In genomic region chr16:58365623-58366022, GRCh38 we compare ENCODE assay signal across 16 cellular contexts.
"Had no signal": no experiment of that assay in that cellular context is flagged by ENCODE, and none has a peak within 500 bp of the region (broad histone marks: within the 10 kb centered on the region; RNA-seq: fewer than 3 reads in every experiment).

No MANE protein-coding gene starts in this region.

- DNase-seq: colonic mucosa; heart left ventricle; hippocampal formation; left ventricle myocardium inferior; lower lobe of right lung; midbrain; naive B cell; occipital lobe; pancreas; right cardiac atrium; small intestine; stimulated activated CD4-positive, alpha-beta T cell treated with anti-CD3 and anti-CD28 coated beads, Interleukin-12 subunit alpha, Interleukin-12 subunit beta, amount 100 ng/mL, for 4 hours; stimulated activated naive CD4-positive, alpha-beta T cell; stomach; substantia nigra had no signal

- H3K36me3 ChIP-seq: colonic mucosa, heart left ventricle, left ventricle myocardium inferior, lower lobe of right lung, pancreas, stomach, thoracic aorta had no signal

- H3K27me3 ChIP-seq: colonic mucosa, heart left ventricle, pancreas had no signal

- ATAC-seq: heart left ventricle, lower lobe of right lung, pancreas, right cardiac atrium had no signal

- H3K4me1 ChIP-seq: colonic mucosa, heart left ventricle, left ventricle myocardium inferior, lower lobe of right lung, pancreas, stomach had no signal

- H3K4me3 ChIP-seq: colonic mucosa, heart left ventricle, left ventricle myocardium inferior, lower lobe of right lung, pancreas, stomach, thoracic aorta had no signal

- H3K9me3 ChIP-seq: colonic mucosa, lower lobe of right lung, pancreas, thoracic aorta had no signal

- H3K27ac ChIP-seq: colonic mucosa, heart left ventricle, left ventricle myocardium inferior, lower lobe of right lung, pancreas, stomach, thoracic aorta had no signal
